1 cellular context compared by ENCODE assay signal in the genomic region with DNA sequence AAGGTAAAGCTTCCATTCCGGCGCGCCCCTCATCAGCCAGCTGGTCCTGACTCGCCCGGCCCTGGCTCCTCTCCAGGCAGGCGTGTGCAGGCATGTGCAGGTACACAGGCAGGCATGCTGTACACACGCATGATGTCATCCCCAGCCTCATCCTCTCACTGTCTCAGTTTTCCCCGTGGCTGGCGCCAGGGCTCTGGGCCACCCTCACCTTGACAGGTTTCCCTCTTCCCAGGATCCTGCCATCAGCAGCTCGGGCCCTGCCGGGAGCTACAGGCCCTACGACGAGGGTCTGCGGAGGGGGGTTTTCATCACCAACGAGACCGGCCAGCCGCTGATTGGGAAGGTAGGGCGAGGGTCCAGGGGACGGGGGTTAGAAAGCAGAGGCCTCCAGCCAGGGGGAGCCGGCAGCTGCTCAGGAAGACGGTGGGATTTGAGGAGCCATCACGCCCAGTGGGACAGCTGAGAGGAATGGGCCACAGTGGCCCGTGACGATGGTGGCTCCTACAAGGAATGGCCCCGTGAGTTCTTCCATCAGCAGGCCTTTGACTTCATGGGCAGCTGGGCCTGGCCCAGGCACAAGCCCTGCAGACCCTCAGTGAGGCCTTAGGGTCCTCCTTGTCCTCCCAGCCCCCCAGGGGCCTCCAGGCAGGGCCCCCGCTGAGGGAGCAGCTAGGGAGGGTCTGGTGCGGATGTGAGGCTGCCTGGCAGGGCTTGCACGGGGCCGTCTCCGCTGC.
TF ChIP-seq lines count a peak whose summit lies in the region.

No MANE protein-coding gene starts in this region.

TF ChIP-seq in SK-N-SH, 30 proteins besides CTCF, POLR2A, EP300 and RAD21 (continued from another document):
- TF ChIP-seq SIN3A (IDR thresholded peaks at IDR 0.05; ENCODE audit: borderline replicate concordance, low read depth, low read length) (no peak), FOSL2 (IDR thresholded peaks at IDR 0.05; ENCODE audit: borderline replicate concordance, low read depth) (no peak), MXI1 (IDR thresholded peaks at IDR 0.05; ENCODE audit: low read depth, low read length) (no peak)
- TF ChIP-seq, protein P1, sequence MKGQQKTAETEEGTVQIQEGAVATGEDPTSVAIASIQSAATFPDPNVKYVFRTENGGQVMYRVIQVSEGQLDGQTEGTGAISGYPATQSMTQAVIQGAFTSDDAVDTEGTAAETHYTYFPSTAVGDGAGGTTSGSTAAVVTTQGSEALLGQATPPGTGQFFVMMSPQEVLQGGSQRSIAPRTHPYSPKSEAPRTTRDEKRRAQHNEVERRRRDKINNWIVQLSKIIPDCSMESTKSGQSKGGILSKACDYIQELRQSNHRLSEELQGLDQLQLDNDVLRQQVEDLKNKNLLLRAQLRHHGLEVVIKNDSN (IDR thresholded peaks at IDR 0.05; ENCODE audit: borderline replicate concordance, low read depth): no peak
